10 cellular contexts compared by ENCODE assay signal in genomic region chr4:82469776-82470345, GRCh38. TPM values are rescaled to one million over a fixed set of nuclear protein-coding genes. Genes with fewer than 3 reads are reported as not detected.
DNase-seq lines count a peak whose midpoint lies in the region; ATAC-seq, FAIRE-seq and TF ChIP-seq lines count a peak whose summit lies in the region.
"Had no signal": no experiment of that assay in that cellular context is flagged by ENCODE, and none has a peak within 500 bp of the region (broad histone marks: within the 10 kb centered on the region; RNA-seq: fewer than 3 reads in every experiment).

No MANE protein-coding gene starts in this region.

- DNase-seq in BJ (ENCODE audit: low read depth) (peak; percentile 32), LHCN-M2 (ENCODE audit: low read depth) (peak; percentile 62), H1 (ENCODE audit: low read depth in 1 of 2, low spot score in 2 of 2) (no peak), mesendoderm (peak; percentile 43), D341Med (ENCODE audit: low spot score) (no peak), RWPE1 (ENCODE audit: low spot score) (no peak)
- no peak for DNase-seq in activated CD4-positive, alpha-beta T cell treated with anti-CD3 and anti-CD28 coated beads, Interleukin-2, amount 50 U/mL, for 1 hour
- DNase-seq: gastrocnemius medialis had no signal

- TF ChIP-seq EP300 in H1 (IDR thresholded peaks at IDR 0.05; ENCODE audit: borderline replicate concordance in 1 of 2, low read depth in 2 of 2, low read length in 2 of 2), result no peak

- no peak overlapping the region for H3K56ac ChIP-seq in H1 (replicated peaks; ENCODE audit: insufficient read length, low read depth, low read length)
- H3K56ac ChIP-seq in mesendoderm (ENCODE audit: low read length), result peak overlapping the region; percentile 44

- H4K20me1 ChIP-seq in H1 (replicated peaks in 1 of 2; ENCODE audit: control insufficient read depth in 1 of 2, insufficient read depth in 2 of 2, low read length in 2 of 2), result no peaks in the 10 kb centered on the region

- peak in 1 of 2 experiments; percentile 20; a peak in 1 of 3 replicates for TF ChIP-seq POLR2A in H1 (IDR thresholded peaks at IDR 0.05; ENCODE audit: control extremely low read depth in 1 of 2, low read depth in 2 of 2, low read length in 2 of 2)

- no peaks in the 10 kb centered on the region for H3K79me1 ChIP-seq in H1 (ENCODE audit: low read depth, low read length)
- H3K79me1 ChIP-seq in mesendoderm (ENCODE audit: low read length), result no peaks in the 10 kb centered on the region

- CTCF ChIA-PET in BJ (lab: Yijun Ruan, JAX) (interaction anchor here (0.6 to 1.3 kb wide), 5 partner anchors 13 to 814 kb away, joined by 3 to 8 read pairs (median 3); partner anchors contain the start of gene COQ2), H1 (lab: Charles Lee; ENCODE audit: partially characterized antibody) (interaction anchor here (0.8 to 13.4 kb wide), 10 partner anchors 10 to 271 kb away, joined by 3 to 160 read pairs (median 4); no protein-coding TSS in a partner anchor), RWPE1 (lab: Yijun Ruan, JAX) (no interaction called here)

- H2AFZ ChIP-seq in H1 (ENCODE audit: low read length), result no peak overlapping the region
- H2AFZ ChIP-seq: parathyroid adenoma had no signal

- no peak overlapping the region for H3K18ac ChIP-seq in H1 (ENCODE audit: extremely low read depth, low read length)
- no peak overlapping the region for H3K18ac ChIP-seq in mesendoderm (ENCODE audit: low read length)

- H3K4ac ChIP-seq in H1 (replicated peaks; ENCODE audit: insufficient read length, low read depth, low read length) (no peak overlapping the region), mesendoderm (ENCODE audit: low read depth, low read length) (no peak overlapping the region)

- no peak overlapping the region for H4K8ac ChIP-seq in H1 (ENCODE audit: extremely low read depth, insufficient read depth, low read length)
- H4K8ac ChIP-seq in mesendoderm (ENCODE audit: low read depth, low read length), result no peak overlapping the region

- H2BK12ac ChIP-seq in H1 (ENCODE audit: low read depth, low read length), result no peak overlapping the region

- no peak overlapping the region for H3K23ac ChIP-seq in H1 (ENCODE audit: insufficient read length)
- no peak overlapping the region for H3K23ac ChIP-seq in mesendoderm (ENCODE audit: low read length)

- H3K9ac ChIP-seq in H1 (replicated peaks in 1 of 4; ENCODE audit: extremely low read depth in 1 of 4, low read depth in 3 of 4, low read length in 3 of 4) (no peak overlapping the region), mesendoderm (ENCODE audit: low read length) (no peak overlapping the region)
- H3K9ac ChIP-seq: parathyroid adenoma had no signal

- H3K4me2 ChIP-seq in H1 (ENCODE audit: insufficient read depth in 1 of 2, low read depth in 2 of 2, low read length in 2 of 2), result no peak overlapping the region
- H3K4me2 ChIP-seq in mesendoderm (ENCODE audit: low read length), result no peak overlapping the region

- H2BK15ac ChIP-seq in H1 (ENCODE audit: low read length) (no peak overlapping the region), mesendoderm (replicated peaks; ENCODE audit: low read depth) (no peak overlapping the region)

- peak; percentile 36 to 45 for TF ChIP-seq RAD21 in H1 (IDR thresholded peaks at IDR 0.05 in 1 of 2, conservative IDR thresholded peaks at IDR 0.05 in 1 of 2; ENCODE audit: low read depth in 2 of 2, low read length in 2 of 2)

- H2AK5ac ChIP-seq in H1 (ENCODE audit: low read depth, low read length), result no peak overlapping the region
- no peak overlapping the region for H2AK5ac ChIP-seq in mesendoderm (ENCODE audit: low read length)

- H3K36me3 ChIP-seq in BJ (ENCODE audit: control insufficient read depth, insufficient read depth, low read length), result no peaks in the 10 kb centered on the region
- H3K36me3 ChIP-seq in H1 (ENCODE audit: control insufficient read depth in 2 of 4, insufficient read depth in 4 of 4, low read length in 3 of 4), result peaks cover 0 to 10% (median 2%) of the 10 kb centered on the region in 4 experiments; a peak in 4 of 8 replicates
- H3K36me3 ChIP-seq in mesendoderm (ENCODE audit: control insufficient read depth, insufficient read depth, low read length), result no peaks in the 10 kb centered on the region
- H3K36me3 ChIP-seq: gastrocnemius medialis had no signal

- H3K79me2 ChIP-seq in H1 (ENCODE audit: control insufficient read depth in 1 of 2, insufficient read depth in 2 of 2, low read length in 2 of 2) (no peaks in the 10 kb centered on the region), mesendoderm (ENCODE audit: control insufficient read depth, insufficient read depth, low read length) (no peaks in the 10 kb centered on the region)
- H3K79me2 ChIP-seq: parathyroid adenoma had no signal

- H3K27ac ChIP-seq in H1 (ENCODE audit: low read depth, low read length), result no peak overlapping the region
- peak overlapping the region; percentile 71 for H3K27ac ChIP-seq in mesendoderm (ENCODE audit: low read depth, low read length)
- no peak overlapping the region for H3K27ac ChIP-seq in RWPE1
- H3K27ac ChIP-seq: gastrocnemius medialis, parathyroid adenoma had no signal

- H2BK20ac ChIP-seq in H1 (ENCODE audit: low read length), result no peak overlapping the region

- H3K9me3 ChIP-seq in H1 (ENCODE audit: insufficient read depth in 2 of 2, low read depth in 1 of 2, low read length in 1 of 2), result peaks cover 4 to 6% of the 10 kb centered on the region in 2 experiments; a peak in 2 of 4 replicates
- H3K9me3 ChIP-seq: gastrocnemius medialis had no signal

- TF ChIP-seq CTCF in BJ (IDR thresholded peaks at IDR 0.05; ENCODE audit: insufficient read depth, low read depth, low read length), result no peak
- TF ChIP-seq CTCF in H1 (IDR thresholded peaks at IDR 0.05; ENCODE audit: control extremely low read depth in 1 of 3, insufficient read depth in 1 of 3, low read depth in 1 of 3, low read length in 3 of 3), result no peak
- no peak for TF ChIP-seq CTCF in RWPE1 (conservative IDR thresholded peaks at IDR 0.05; ENCODE audit: low read depth)

- H4K91ac ChIP-seq in H1 (replicated peaks; ENCODE audit: insufficient read length, low read length), result no peak overlapping the region

- no peak for ATAC-seq in HG03354 (IDR thresholded peaks at IDR 0.05; ENCODE audit: poor library complexity, severe bottlenecking, unreplicated experiment)
- ATAC-seq: gastrocnemius medialis had no signal

- WGBS in H1 (ENCODE audit: extremely low coverage in 1 of 2, insufficient coverage in 1 of 2, insufficient read length in 1 of 2, insufficient replicate concordance in 2 of 2, low coverage in 1 of 2, low lambda C conversion rate in 2 of 2, missing lambda C conversion rate in 1 of 2), 2 experiments, result 92% methylated on average over 2 of the region's 2 CpGs; no CpG with 5 or more reads in 1 of the 2 experiments
- no CpG with 5 or more reads among the region's 2 CpGs for WGBS in mesendoderm (ENCODE audit: extremely low coverage, insufficient coverage, low lambda C conversion rate)

- POLR2A ChIA-PET in BJ (lab: Charles Lee) (interaction anchor here (0.5 to 0.6 kb wide), 2 partner anchors 108 to 1004 kb away, joined by 3 to 6 read pairs; no protein-coding TSS in a partner anchor), H1 (lab: Charles Lee; ENCODE audit: partially characterized antibody) (interaction anchor here (1.2 to 7.0 kb wide), 3 partner anchors 42 to 273 kb away, joined by 3 to 24 read pairs (median 4); partner anchors contain the start of gene HNRNPDL), RWPE1 (lab: Yijun Ruan, JAX; ENCODE audit: low non-redundant PET) (no interaction called here)

- H3K27me3 ChIP-seq in BJ (ENCODE audit: control insufficient read depth, insufficient read depth, low read length) (no peaks in the 10 kb centered on the region), H1 (replicated peaks in 1 of 4; ENCODE audit: control insufficient read depth in 3 of 4, extremely low read depth in 1 of 4, insufficient read depth in 3 of 4, low read length in 3 of 4) (no peaks in the 10 kb centered on the region), mesendoderm (ENCODE audit: insufficient read depth, low read length, poor library complexity) (no peaks in the 10 kb centered on the region)
- H3K27me3 ChIP-seq: gastrocnemius medialis had no signal

- H3K14ac ChIP-seq in H1 (ENCODE audit: insufficient read length), result no peak overlapping the region

- H2BK5ac ChIP-seq in H1 (ENCODE audit: low read depth, low read length) (no peak overlapping the region), mesendoderm (ENCODE audit: low read length) (no peak overlapping the region)

- H4K5ac ChIP-seq in H1 (ENCODE audit: insufficient read length, low read depth, low read length), result no peak overlapping the region
- H4K5ac ChIP-seq in mesendoderm (ENCODE audit: low read length), result no peak overlapping the region

- no peak overlapping the region for H3K4me3 ChIP-seq in BJ (ENCODE audit: low read depth, low read length)
- no peak overlapping the region for H3K4me3 ChIP-seq in H1 (ENCODE audit: extremely low read depth in 1 of 4, insufficient read depth in 2 of 4, low read depth in 3 of 4, low read length in 4 of 4)
- H3K4me3 ChIP-seq in mesendoderm (ENCODE audit: low read length), result no peak overlapping the region
- H3K4me3 ChIP-seq: gastrocnemius medialis had no signal

- 0 out of 7 replicates have a peak, but pooled peaks cover 0 to 2% (median 0%) of the 10 kb centered on the region in 4 experiments for H3K4me1 ChIP-seq in H1 (replicated peaks in 1 of 4; ENCODE audit: control insufficient read depth in 3 of 4, insufficient read depth in 4 of 4, low read length in 3 of 4)
- peaks cover 2% of the 10 kb centered on the region for H3K4me1 ChIP-seq in mesendoderm (ENCODE audit: control insufficient read depth, low read depth, low read length)
- H3K4me1 ChIP-seq: gastrocnemius medialis, parathyroid adenoma had no signal

- H3K23me2 ChIP-seq in H1 (ENCODE audit: low read depth, low read length), result no peaks in the 10 kb centered on the region

- FAIRE-seq in H1 (lab: Jason Lieb, UNC), result no peak

- H2BK120ac ChIP-seq in H1 (replicated peaks; ENCODE audit: low read depth, low read length), result no peak overlapping the region
- H2BK120ac ChIP-seq in mesendoderm (ENCODE audit: low read depth, low read length), result no peak overlapping the region

RNA-seq across cellular contexts. Expression of gene ENOPH1, which starts 39.5 kb away (rescaled TPM):
- polyA plus RNA-seq in BJ (2011; rRNA removed), result 6.2 and 8.6 TPM in 2 replicates
- 3.5 and 4.2 TPM in 2 replicates for polyA minus RNA-seq in BJ (2011; rRNA and poly(A)+ RNA removed)
- 55.3 and 59.4 TPM in 2 replicates for total RNA-seq in LHCN-M2 (2014; rRNA removed)
- polyA plus RNA-seq in LHCN-M2 (2012), result 23.9 TPM
- total RNA-seq in H1 (2021; fragmentation: NEBNext Ultra II Directional; extraction: Animal tissue kit (Norgen Biotek cat#: 25700)), result 83.0 and 89.3 TPM in 2 replicates
- 19.7 and 25.1 TPM in 2 replicates for polyA plus RNA-seq in H1 (2011; rRNA removed)
- 34.9 TPM for polyA plus RNA-seq in H1 (2011; cell fraction: cytosol; rRNA removed)
- 22.6 TPM for polyA plus RNA-seq in H1 (2011; cell fraction: nucleus; rRNA removed)
- 61.7 to 75.0 TPM (median 64.4 TPM) in 4 replicates for polyA plus RNA-seq in H1 (2012, experiment 1 of 2)
- polyA plus RNA-seq in H1 (2012, experiment 2 of 2), result 15.3 TPM
- 49.3 TPM for polyA plus RNA-seq in H1 (2013, experiment 1 of 2)
- polyA plus RNA-seq in H1 (2013, experiment 2 of 2), result 49.9 TPM
- 19.9 and 22.3 TPM in 2 replicates for polyA minus RNA-seq in H1 (2011; rRNA and poly(A)+ RNA removed)
- polyA minus RNA-seq in H1 (2011; cell fraction: cytosol; rRNA and poly(A)+ RNA removed), result 19.0 TPM
- polyA minus RNA-seq in H1 (2011; cell fraction: nucleus; rRNA and poly(A)+ RNA removed), result 23.6 TPM
- 65.7 TPM for polyA plus RNA-seq in mesendoderm (2013, experiment 1 of 2)
- polyA plus RNA-seq in mesendoderm (2013, experiment 2 of 2), result 66.6 TPM

RNA-seq across cellular contexts. Expression of gene HNRNPDL, which starts 39.6 kb away (rescaled TPM):
- 74.1 and 154 TPM in 2 replicates for polyA plus RNA-seq in BJ (2011; rRNA removed)
- 16.2 and 24.2 TPM in 2 replicates for polyA minus RNA-seq in BJ (2011; rRNA and poly(A)+ RNA removed)
- total RNA-seq in LHCN-M2 (2014; rRNA removed), result 238 and 249 TPM in 2 replicates
- 149 TPM for polyA plus RNA-seq in LHCN-M2 (2012)
- 408 and 411 TPM in 2 replicates for total RNA-seq in H1 (2021; fragmentation: NEBNext Ultra II Directional; extraction: Animal tissue kit (Norgen Biotek cat#: 25700))
- 133 and 197 TPM in 2 replicates for polyA plus RNA-seq in H1 (2011; rRNA removed)
- polyA plus RNA-seq in H1 (2011; cell fraction: cytosol; rRNA removed), result 371 TPM
- 158 TPM for polyA plus RNA-seq in H1 (2011; cell fraction: nucleus; rRNA removed)
- polyA plus RNA-seq in H1 (2012, experiment 1 of 2), result 321 to 400 TPM (median 352 TPM) in 4 replicates
- polyA plus RNA-seq in H1 (2012, experiment 2 of 2), result 68.1 TPM
- 392 TPM for polyA plus RNA-seq in H1 (2013, experiment 1 of 2)
- 386 TPM for polyA plus RNA-seq in H1 (2013, experiment 2 of 2)
- polyA minus RNA-seq in H1 (2011; rRNA and poly(A)+ RNA removed), result 31.2 and 33.1 TPM in 2 replicates
- polyA minus RNA-seq in H1 (2011; cell fraction: cytosol; rRNA and poly(A)+ RNA removed), result 81.2 TPM
- polyA minus RNA-seq in H1 (2011; cell fraction: nucleus; rRNA and poly(A)+ RNA removed), result 136 TPM
- polyA plus RNA-seq in mesendoderm (2013, experiment 1 of 2), result 533 TPM
- 528 TPM for polyA plus RNA-seq in mesendoderm (2013, experiment 2 of 2)

Comparison
In these comparisons a context has a peak if more than half of its experiments do, and no peak if none do; other contexts are left out.
1. DNase-seq: peak in BJ (single experiment), LHCN-M2 (single experiment) and mesendoderm (single experiment); none in H1 (0 of 2), D341Med (single experiment), activated CD4-positive, alpha-beta T cell treated with anti-CD3 and anti-CD28 coated beads, Interleukin-2, amount 50 U/mL, for 1 hour (single experiment) and RWPE1 (single experiment).